In genomic region chr14:24198845-24199524, GRCh38 we compare ENCODE assay signal across 15 cellular contexts. TPM values are rescaled to one million over a fixed set of nuclear protein-coding genes. Genes with fewer than 3 reads are reported as not detected.
DNase-seq lines count a peak whose midpoint lies in the region; ATAC-seq and TF ChIP-seq lines count a peak whose summit lies in the region.
"Had no signal": no experiment of that assay in that cellular context is flagged by ENCODE, and none has a peak within 500 bp of the region (broad histone marks: within the 10 kb centered on the region; RNA-seq: fewer than 3 reads in every experiment).

No MANE protein-coding gene starts in this region.

- TF ChIP-seq CTCF in Peyer's patch (IDR thresholded peaks at IDR 0.05) (no peak), endothelial cell (IDR thresholded peaks at IDR 0.05; ENCODE audit: unreplicated experiment) (no peak), sigmoid colon (IDR thresholded peaks at IDR 0.05) (no peak)

- TF ChIP-seq POLR2A in Peyer's patch (IDR thresholded peaks at IDR 0.05) = no peak
- no peak for TF ChIP-seq POLR2A in sigmoid colon (IDR thresholded peaks at IDR 0.05)

- no peak for TF ChIP-seq EP300 in sigmoid colon (IDR thresholded peaks at IDR 0.05)

- no peak for ATAC-seq in HG02763 (IDR thresholded peaks at IDR 0.05; ENCODE audit: unreplicated experiment)
- no peak for ATAC-seq in GM18867 (IDR thresholded peaks at IDR 0.05; ENCODE audit: unreplicated experiment)
- ATAC-seq: lower lobe of right lung had no signal

- no peaks in the 10 kb centered on the region for H3K27me3 ChIP-seq in Peyer's patch
- H3K27me3 ChIP-seq in sigmoid colon = no peaks in the 10 kb centered on the region

- H3K27ac ChIP-seq in Peyer's patch (peak overlapping the region in 3 of 4 donors; percentile 4 to 76 (median 40)), sigmoid colon (no peak overlapping the region)
- H3K27ac ChIP-seq: lower lobe of right lung had no signal

- peaks cover 15% of the 10 kb centered on the region for H3K27me3 Mint-ChIP-seq in endothelial cell (ENCODE audit: unreplicated experiment)

- peaks cover 0 to 27% (median 0%) of the 10 kb centered on the region in 3 donors for H3K36me3 ChIP-seq in Peyer's patch
- peaks cover 0 to 30% (median 3%) of the 10 kb centered on the region in 4 donors for H3K36me3 ChIP-seq in sigmoid colon

- peak overlapping the region; percentile 17 for H3K27ac Mint-ChIP-seq in endothelial cell (ENCODE audit: unreplicated experiment)

- H3K36me3 Mint-ChIP-seq in endothelial cell (ENCODE audit: low read depth, unreplicated experiment) = peaks cover 34% of the 10 kb centered on the region

- no peak overlapping the region for H3K4me3 ChIP-seq in Peyer's patch
- no peak overlapping the region for H3K4me3 ChIP-seq in sigmoid colon
- H3K4me3 ChIP-seq: lower lobe of right lung had no signal

- intact Hi-C loops in sigmoid colon (cut with DNase I) = no loop called here

- H3K4me1 ChIP-seq in Peyer's patch (peaks cover 2 to 38% (median 9%) of the 10 kb centered on the region in 4 donors), sigmoid colon (peaks cover 0 to 29% (median 25%) of the 10 kb centered on the region in 4 donors)

- peak; percentile 48 for DNase-seq in activated effector memory CD4-positive, alpha-beta T cell treated with anti-CD3 and anti-CD28 coated beads, Interleukin-2, amount 50 U/mL, for 16 hours
- no peak for DNase-seq in activated effector memory CD4-positive, alpha-beta T cell treated with Interleukin-2 at 50 U/mL for 16 hours
- DNase-seq in Peyer's patch (no peak), endothelial cell (ENCODE audit: low spot score) (no peak), sigmoid colon (peak; percentile 20), pons (ENCODE audit: low spot score) (no peak)
- DNase-seq: cerebellar nuclear complex; foreskin melanocyte; lower lobe of right lung; NCI-H748 treated with DMSO at 0.1 percent for 48 hours; SHP77 treated with DMSO at 0.1 percent for 48 hours; stimulated activated naive CD4-positive, alpha-beta T cell had no signal

- no peaks in the 10 kb centered on the region for H3K9me3 Mint-ChIP-seq in endothelial cell (ENCODE audit: unreplicated experiment)

- H3K4me3 Mint-ChIP-seq in endothelial cell (ENCODE audit: unreplicated experiment) = peak overlapping the region; percentile 40

- H3K9me3 ChIP-seq in Peyer's patch = no peaks in the 10 kb centered on the region
- H3K9me3 ChIP-seq in sigmoid colon = no peaks in the 10 kb centered on the region
- H3K9me3 ChIP-seq: lower lobe of right lung had no signal

- peaks cover 22% of the 10 kb centered on the region for H3K4me1 Mint-ChIP-seq in endothelial cell (ENCODE audit: unreplicated experiment)

- WGBS in sigmoid colon, 2 donors = 72 to 79% methylated on average over 6 of the region's 6 CpGs

RNA-seq across cellular contexts. Expression of gene TM9SF1, which starts 3.7 kb away (rescaled TPM):
- 10 to 100 TPM; 22.3 to 80.7 (median 49.8) TPM for total RNA-seq in Peyer's patch
- total RNA-seq in endothelial cell (ENCODE audit: unreplicated experiment) = 41.8 TPM
- 10 to 100 TPM; 29.6 to 36.9 (median 34.7) TPM for total RNA-seq in sigmoid colon
- 10 to 100 TPM in 2 of 3 donors, 1 to 10 TPM in 1; 7.9 to 37.2 (median 10.8) TPM for polyA plus RNA-seq in sigmoid colon

RNA-seq across cellular contexts. Expression of gene TSSK4, which starts 6.5 kb away (rescaled TPM):
- total RNA-seq in Peyer's patch (1 to 10 TPM in 1 of 4 donors, under 1 TPM in 1, not detected in 2; 0.70 to 1.2 TPM), endothelial cell (ENCODE audit: unreplicated experiment) (not detected), sigmoid colon (under 1 TPM in 1 of 4 donors, not detected in 3; 0.66 TPM)
- under 1 TPM in 1 of 3 donors, not detected in 2; 0.22 TPM for polyA plus RNA-seq in sigmoid colon
- total RNA-seq: osteocyte had no signal

RNA-seq across cellular contexts. Expression of gene IPO4, which starts 10.4 kb away (rescaled TPM):
- total RNA-seq in Peyer's patch (10 to 100 TPM; 12.8 to 56.9 (median 34.2) TPM), endothelial cell (ENCODE audit: unreplicated experiment) (29.0 TPM), sigmoid colon (10 to 100 TPM; 11.0 to 37.1 (median 13.2) TPM)
- 10 to 100 TPM in 1 of 3 donors, 1 to 10 TPM in 2; 3.0 to 24.4 (median 5.4) TPM for polyA plus RNA-seq in sigmoid colon

RNA-seq across cellular contexts. Expression of gene CHMP4A, which starts 14.3 kb away (rescaled TPM):
- 100 to 1,000 TPM in 1 of 4 donors, 10 to 100 TPM in 3; 31.4 to 190 (median 54.3) TPM for total RNA-seq in Peyer's patch
- total RNA-seq in endothelial cell (ENCODE audit: unreplicated experiment) = 34.3 TPM
- total RNA-seq in sigmoid colon = 100 to 1,000 TPM in 2 of 4 donors, 10 to 100 TPM in 2; 65.6 to 149 (median 102) TPM
- polyA plus RNA-seq in sigmoid colon = 100 to 1,000 TPM in 2 of 3 donors, 10 to 100 TPM in 1; 81.6 to 116 (median 109) TPM

RNA-seq across cellular contexts. Expression of gene MDP1, which starts 16.9 kb away (rescaled TPM):
- total RNA-seq in Peyer's patch (10 to 100 TPM in 2 of 4 donors, 1 to 10 TPM in 2; 7.4 to 17.5 (median 10.5) TPM), endothelial cell (ENCODE audit: unreplicated experiment) (17.4 TPM), sigmoid colon (10 to 100 TPM; 22.4 to 31.7 (median 26.5) TPM)
- polyA plus RNA-seq in sigmoid colon = 10 to 100 TPM; 15.1 to 34.2 (median 28.8) TPM

Comparison
In these comparisons a context has a peak if more than half of its experiments do, and no peak if none do; other contexts are left out.
1. DNase-seq: peak in activated effector memory CD4-positive, alpha-beta T cell treated with anti-CD3 and anti-CD28 coated beads, Interleukin-2, amount 50 U/mL, for 16 hours (single experiment) and sigmoid colon (single experiment); none in activated effector memory CD4-positive, alpha-beta T cell treated with Interleukin-2 at 50 U/mL for 16 hours (single experiment), Peyer's patch (0 of 3), endothelial cell (single experiment) and pons (single experiment).
2. H3K27ac ChIP-seq: peak in Peyer's patch (3 of 4); none in sigmoid colon (0 of 4).